Comparison of ENCODE assay signal across 23 cellular contexts in the genomic region with DNA sequence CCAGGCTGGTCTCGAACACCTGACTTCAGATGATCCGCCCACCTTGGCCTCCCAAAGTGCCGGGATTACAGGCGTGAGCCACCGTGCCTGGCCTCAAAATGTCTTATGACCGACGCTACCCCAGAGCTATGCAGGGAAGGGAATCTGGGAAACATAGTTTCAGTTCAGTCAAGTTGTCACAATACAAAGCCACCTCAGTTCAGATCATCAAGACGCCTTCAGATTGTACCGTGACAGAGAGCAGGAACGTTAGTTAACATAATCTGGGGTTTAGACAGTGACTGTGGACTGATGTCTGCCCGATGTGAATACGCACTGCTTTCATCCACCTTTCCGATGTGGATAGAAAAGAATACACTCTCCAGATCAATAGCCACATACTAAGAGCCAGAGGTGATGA. TPM values are rescaled to one million over a fixed set of nuclear protein-coding genes. Genes with fewer than 3 reads are reported as not detected.
DNase-seq lines count a peak whose midpoint lies in the region; ATAC-seq lines count a peak whose summit lies in the region.
"Had no signal": no experiment of that assay in that cellular context is flagged by ENCODE, and none has a peak within 500 bp of the region (broad histone marks: within the 10 kb centered on the region; RNA-seq: fewer than 3 reads in every experiment).

No MANE protein-coding gene starts in this region.

- H3K4me1 ChIP-seq in BLaER1 treated with 17β-estradiol and CSF1 and Interleukin-3, amounts not matched to agents 10 nM and 100 nM = peaks cover 94 to 98% (median 97%) of the 10 kb centered on the region in 10 experiments
- H3K4me1 ChIP-seq in CD4-positive, CD25-positive, alpha-beta regulatory T cell (ENCODE audit: control insufficient read depth, insufficient read depth, low read length, poor library complexity, severe bottlenecking) = peaks cover 30% of the 10 kb centered on the region
- H3K4me1 ChIP-seq: adrenal gland, breast epithelium, Caco-2 had no signal

- H3K9me3 ChIP-seq in BLaER1 treated with 17β-estradiol and CSF1 and Interleukin-3, amounts not matched to agents 10 nM and 100 nM (replicated peaks in 1 of 11) = 0 out of 22 replicates have a peak, but pooled peaks cover 0 to 3% (median 0%) of the 10 kb centered on the region in 11 experiments
- no peaks in the 10 kb centered on the region for H3K9me3 ChIP-seq in CD4-positive, CD25-positive, alpha-beta regulatory T cell (ENCODE audit: control insufficient read depth in 2 of 2, low read length in 2 of 2)
- H3K9me3 ChIP-seq: adrenal gland, Caco-2, heart left ventricle, left lung, upper lobe of left lung had no signal

- no peaks in the 10 kb centered on the region for H3K36me3 Mint-ChIP-seq in CD4-positive, CD25-positive, alpha-beta regulatory T cell
- H3K36me3 Mint-ChIP-seq in activated T-helper 1 cell treated with anti-CD3 and anti-CD28 coated beads, Interleukin-12 subunit alpha, Interleukin-12 subunit beta, Interleukin-2, Interleukin-4 antibody, amounts not matched to agents 30 ng/mL and 10 ng/mL and 1 ng/mL, durations not matched to agents 14 hours and 24 hours and 36 hours (ENCODE audit: low read depth) = peaks cover 8% of the 10 kb centered on the region
- peaks cover 0 to 3% (median 0%) of the 10 kb centered on the region in 3 donors for H3K36me3 Mint-ChIP-seq in immature natural killer cell
- H3K36me3 Mint-ChIP-seq: mesothelial cell of epicardium had no signal

- intact Hi-C loops in activated T-helper 1 cell treated with anti-CD3 and anti-CD28 coated beads, Interleukin-12 subunit alpha, Interleukin-12 subunit beta, Interleukin-2, Interleukin-4 antibody, amounts not matched to agents 30 ng/mL and 10 ng/mL and 1 ng/mL, durations not matched to agents 14 hours and 24 hours and 36 hours (cut with micrococcal nuclease) = loop anchor here (2.0 to 10.0 kb wide), 2 partner anchors 35 to 979 kb away; no protein-coding TSS in a partner anchor

- DNase-seq in CD4-positive, CD25-positive, alpha-beta regulatory T cell = no peak
- DNase-seq in activated T-helper 1 cell treated with anti-CD3 and anti-CD28 coated beads, Interleukin-12 subunit alpha, Interleukin-12 subunit beta, Interleukin-2, Interleukin-4 antibody, amounts not matched to agents 30 ng/mL and 10 ng/mL and 1 ng/mL, durations not matched to agents 14 hours and 24 hours and 36 hours (ENCODE audit: low spot score) = no peak
- DNase-seq in immature natural killer cell (no peak), NCI-H526 treated with DMSO at 0.1 percent for 48 hours (lab: John Stamatoyannopoulos, UW) (no peak), OCI-M1 (lab: John Stamatoyannopoulos, UW) (no peak)
- DNase-seq: activated CD4-positive, CD25-positive, alpha-beta regulatory T cell treated with anti-CD3 and anti-CD28 coated beads, Interleukin-2, amount 50 U/mL, for 72 hours; adrenal gland; GM23248; heart left ventricle; left lung; NCI-H1436; NCI-H510A treated with DMSO at 0.1 percent for 48 hours; stimulated activated CD4-positive, alpha-beta T cell treated with anti-CD3 and anti-CD28 coated beads, Interleukin-1b, Interleukin-23, amount 100 ng/mL, for 48 hours; stomach; T1000; upper lobe of left lung had no signal

- peak overlapping the region in 8 of 11 experiments; percentile 2 to 75 (median 66); a peak in 11 of 22 replicates for H3K9ac ChIP-seq in BLaER1 treated with 17β-estradiol and CSF1 and Interleukin-3, amounts not matched to agents 10 nM and 100 nM
- H3K9ac ChIP-seq: GM23248 had no signal

- H3K4me2 ChIP-seq in BLaER1 treated with 17β-estradiol and CSF1 and Interleukin-3, amounts not matched to agents 10 nM and 100 nM = peak overlapping the region; percentile 86 to 99 (median 96)

- peak overlapping the region in 1 of 4 donors; percentile 0 for H3K4me3 Mint-ChIP-seq in CD4-positive, CD25-positive, alpha-beta regulatory T cell
- H3K4me3 Mint-ChIP-seq in activated T-helper 1 cell treated with anti-CD3 and anti-CD28 coated beads, Interleukin-12 subunit alpha, Interleukin-12 subunit beta, Interleukin-2, Interleukin-4 antibody, amounts not matched to agents 30 ng/mL and 10 ng/mL and 1 ng/mL, durations not matched to agents 14 hours and 24 hours and 36 hours = peak overlapping the region; percentile 58
- peak overlapping the region in 2 of 5 donors; percentile 36 to 84 for H3K4me3 Mint-ChIP-seq in immature natural killer cell
- H3K4me3 Mint-ChIP-seq: mesothelial cell of epicardium had no signal

- no peaks in the 10 kb centered on the region for H3K36me3 ChIP-seq in BLaER1 treated with 17β-estradiol and CSF1 and Interleukin-3, amounts not matched to agents 10 nM and 100 nM
- H3K36me3 ChIP-seq in CD4-positive, CD25-positive, alpha-beta regulatory T cell (ENCODE audit: control insufficient read depth, insufficient read depth, low read length) = no peaks in the 10 kb centered on the region
- H3K36me3 ChIP-seq: adrenal gland, breast epithelium, heart left ventricle, left lung, stomach, upper lobe of left lung had no signal

- peaks cover 0 to 5% (median 0%) of the 10 kb centered on the region in 7 donors for H3K9me3 Mint-ChIP-seq in CD4-positive, CD25-positive, alpha-beta regulatory T cell
- peaks cover 9% of the 10 kb centered on the region for H3K9me3 Mint-ChIP-seq in activated T-helper 1 cell treated with anti-CD3 and anti-CD28 coated beads, Interleukin-12 subunit alpha, Interleukin-12 subunit beta, Interleukin-2, Interleukin-4 antibody, amounts not matched to agents 30 ng/mL and 10 ng/mL and 1 ng/mL, durations not matched to agents 14 hours and 24 hours and 36 hours
- H3K9me3 Mint-ChIP-seq in immature natural killer cell = no peaks in the 10 kb centered on the region

- H3K27ac ChIP-seq in BLaER1 treated with 17β-estradiol and CSF1 and Interleukin-3, amounts not matched to agents 10 nM and 100 nM = peak overlapping the region in 10 of 11 experiments; percentile 42 to 86 (median 76); a peak in 16 of 22 replicates
- no peak overlapping the region for H3K27ac ChIP-seq in CD4-positive, CD25-positive, alpha-beta regulatory T cell (ENCODE audit: insufficient read depth, low read length, poor library complexity, severe bottlenecking)
- H3K27ac ChIP-seq: adrenal gland, breast epithelium, coronary artery, GM23248 had no signal

- H3K4me1 Mint-ChIP-seq in CD4-positive, CD25-positive, alpha-beta regulatory T cell = peaks cover 20 to 43% (median 24%) of the 10 kb centered on the region in 4 donors
- peaks cover 69% of the 10 kb centered on the region for H3K4me1 Mint-ChIP-seq in activated T-helper 1 cell treated with anti-CD3 and anti-CD28 coated beads, Interleukin-12 subunit alpha, Interleukin-12 subunit beta, Interleukin-2, Interleukin-4 antibody, amounts not matched to agents 30 ng/mL and 10 ng/mL and 1 ng/mL, durations not matched to agents 14 hours and 24 hours and 36 hours (ENCODE audit: low read depth)
- H3K4me1 Mint-ChIP-seq in immature natural killer cell = peaks cover 88 to 90% of the 10 kb centered on the region in 2 donors
- H3K4me1 Mint-ChIP-seq: mesothelial cell of epicardium had no signal

- no peak for ATAC-seq in CD4-positive, CD25-positive, alpha-beta regulatory T cell (ENCODE audit: low read depth in 2 of 2)
- ATAC-seq in GM18511 (IDR thresholded peaks at IDR 0.05; ENCODE audit: unreplicated experiment) = no peak
- ATAC-seq: heart left ventricle, HepG2, left lung had no signal

- H3K27ac Mint-ChIP-seq in CD4-positive, CD25-positive, alpha-beta regulatory T cell = peak overlapping the region in 2 of 3 donors; percentile 31 to 87
- H3K27ac Mint-ChIP-seq in activated T-helper 1 cell treated with anti-CD3 and anti-CD28 coated beads, Interleukin-12 subunit alpha, Interleukin-12 subunit beta, Interleukin-2, Interleukin-4 antibody, amounts not matched to agents 30 ng/mL and 10 ng/mL and 1 ng/mL, durations not matched to agents 14 hours and 24 hours and 36 hours = peak overlapping the region; percentile 84
- H3K27ac Mint-ChIP-seq in immature natural killer cell = peak overlapping the region; percentile 11 to 97 (median 88)
- H3K27ac Mint-ChIP-seq: mesothelial cell of epicardium had no signal

- H3K4me3 ChIP-seq in BLaER1 treated with 17β-estradiol and CSF1 and Interleukin-3, amounts not matched to agents 10 nM and 100 nM = peak overlapping the region in 3 of 10 experiments; percentile 19 to 56 (median 51); a peak in 2 of 20 replicates
- H3K4me3 ChIP-seq in CD4-positive, CD25-positive, alpha-beta regulatory T cell (ENCODE audit: low read depth, low read length) = no peak overlapping the region
- H3K4me3 ChIP-seq: adrenal gland, breast epithelium, coronary artery, GM23248, stomach, upper lobe of left lung had no signal

- H4K20me1 ChIP-seq in BLaER1 treated with 17β-estradiol and CSF1 and Interleukin-3, amounts not matched to agents 10 nM and 100 nM = no peaks in the 10 kb centered on the region

- no peaks in the 10 kb centered on the region for H3K27me3 Mint-ChIP-seq in CD4-positive, CD25-positive, alpha-beta regulatory T cell
- H3K27me3 Mint-ChIP-seq in activated T-helper 1 cell treated with anti-CD3 and anti-CD28 coated beads, Interleukin-12 subunit alpha, Interleukin-12 subunit beta, Interleukin-2, Interleukin-4 antibody, amounts not matched to agents 30 ng/mL and 10 ng/mL and 1 ng/mL, durations not matched to agents 14 hours and 24 hours and 36 hours (ENCODE audit: insufficient read depth) = no peaks in the 10 kb centered on the region
- H3K27me3 Mint-ChIP-seq in immature natural killer cell (ENCODE audit: low read depth in 3 of 3) = peaks cover 0 to 4% (median 1%) of the 10 kb centered on the region in 3 donors

- H3K27me3 ChIP-seq in BLaER1 treated with 17β-estradiol and CSF1 and Interleukin-3, amounts not matched to agents 10 nM and 100 nM = no peaks in the 10 kb centered on the region; a peak in 1 of 22 replicates
- no peaks in the 10 kb centered on the region for H3K27me3 ChIP-seq in CD4-positive, CD25-positive, alpha-beta regulatory T cell (ENCODE audit: control insufficient read depth, insufficient read depth, low read length)
- H3K27me3 ChIP-seq: adrenal gland, breast epithelium, heart left ventricle, left lung, stomach, upper lobe of left lung had no signal

RNA-seq across cellular contexts. Expression of a gene that starts 53.9 kb away (rescaled TPM):
- total RNA-seq in CD4-positive, CD25-positive, alpha-beta regulatory T cell = 17.0 TPM
- 1 to 10 TPM; 3.5 to 6.6 (median 3.7) TPM for polyA plus RNA-seq in CD4-positive, CD25-positive, alpha-beta regulatory T cell
- total RNA-seq in activated T-helper 1 cell treated with anti-CD3 and anti-CD28 coated beads, Interleukin-12 subunit alpha, Interleukin-12 subunit beta, Interleukin-2, Interleukin-4 antibody, amounts not matched to agents 30 ng/mL and 10 ng/mL and 1 ng/mL, durations not matched to agents 14 hours and 24 hours and 36 hours = 17.4 and 21.0 TPM in 2 replicates
- 10 to 100 TPM in 2 of 3 donors, 1 to 10 TPM in 1; 8.8 to 18.0 (median 13.8) TPM for polyA plus RNA-seq in immature natural killer cell
